ENCODE assay signal across 8 cellular contexts in genomic region chr5:172835246-172836030, GRCh38. TPM values are rescaled to one million over a fixed set of nuclear protein-coding genes. Genes with fewer than 3 reads are reported as not detected.
DNase-seq lines count a peak whose midpoint lies in the region; ATAC-seq, FAIRE-seq and TF ChIP-seq lines count a peak whose summit lies in the region.

No MANE protein-coding gene starts in this region.

- H3K4me3 ChIP-seq in PC-3 (ENCODE audit: low read length) (peak overlapping the region; percentile 92), esophagus (ENCODE audit: low read depth in 1 of 2, low read length in 2 of 2) (peak overlapping the region; percentile 58 to 82), parathyroid adenoma (ENCODE audit: low read depth, low read length) (peak overlapping the region; percentile 64)

- DNase-seq in EH (ENCODE audit: low read depth) (peak; percentile 16), PC-3 (no peak), HCEC 1CT (no peak), HTR-8/SVneo (ENCODE audit: insufficient read length, low spot score) (no peak)

- H2AFZ ChIP-seq in PC-3 (ENCODE audit: low read length), result no peak overlapping the region
- H2AFZ ChIP-seq in parathyroid adenoma, result peak overlapping the region; percentile 77

- WGBS in esophagus, 2 donors, result 68 to 73% methylated on average over 16 of the region's 16 CpGs

- H3K27ac ChIP-seq in PC-3 (ENCODE audit: low read length) (peak overlapping the region; percentile 61), esophagus (ENCODE audit: low read depth in 2 of 2, low read length in 1 of 2) (peak overlapping the region; percentile 80 to 81), parathyroid adenoma (peak overlapping the region; percentile 47)

- H3K36me3 ChIP-seq in PC-3 (ENCODE audit: low read depth, low read length) (no peaks in the 10 kb centered on the region), esophagus (ENCODE audit: control insufficient read depth in 2 of 2, insufficient read depth in 2 of 2, low read length in 1 of 2) (peaks cover 0 to 5% of the 10 kb centered on the region in 2 donors), parathyroid adenoma (ENCODE audit: control insufficient read depth, insufficient read depth, low read length) (no peaks in the 10 kb centered on the region)

- H3K27me3 ChIP-seq in PC-3 (ENCODE audit: low read length) (no peaks in the 10 kb centered on the region), esophagus (ENCODE audit: control insufficient read depth in 1 of 2, insufficient read depth in 2 of 2, low read length in 2 of 2) (no peaks in the 10 kb centered on the region), parathyroid adenoma (ENCODE audit: control insufficient read depth, insufficient read depth, low read length) (no peaks in the 10 kb centered on the region)

- ATAC-seq in PC-3 (no peak), GM18907 (IDR thresholded peaks at IDR 0.05; ENCODE audit: unreplicated experiment) (no peak), GM21526 (IDR thresholded peaks at IDR 0.05; ENCODE audit: low FRiP score, unreplicated experiment) (no peak)

- POLR2A ChIA-PET in PC-3 (lab: Charles Lee; ENCODE audit: unreplicated experiment), result interaction anchor here (0.8 kb wide), 1 partner anchor 63 kb away, joined by 3 read pairs; no protein-coding TSS in a partner anchor

- H4K20me1 ChIP-seq in PC-3 (ENCODE audit: low read length), result no peaks in the 10 kb centered on the region

- H3F3A ChIP-seq in PC-3 (ENCODE audit: low read length, unreplicated experiment), result no peaks in the 10 kb centered on the region

- H3K4me1 ChIP-seq in PC-3 (ENCODE audit: insufficient read depth, low read length) (peaks cover 23% of the 10 kb centered on the region), esophagus (ENCODE audit: control insufficient read depth in 2 of 2, insufficient read depth in 2 of 2, low read length in 1 of 2) (peaks cover 3 to 12% of the 10 kb centered on the region in 2 donors), parathyroid adenoma (peaks cover 11% of the 10 kb centered on the region)

- intact Hi-C loops in PC-3 (cut with micrococcal nuclease), result loop anchor here (1.0 kb wide), 1 partner anchor 63 kb away; no protein-coding TSS in a partner anchor

- no peak for FAIRE-seq in HTR-8/SVneo (lab: Jason Lieb, UNC)

- no peaks in the 10 kb centered on the region for H3K9me2 ChIP-seq in PC-3 (replicated peaks; ENCODE audit: low read length)

- no peaks in the 10 kb centered on the region for H3K9me3 ChIP-seq in PC-3 (ENCODE audit: low read length)
- no peaks in the 10 kb centered on the region for H3K9me3 ChIP-seq in esophagus (ENCODE audit: control insufficient read depth in 2 of 2, insufficient read depth in 1 of 2, low read depth in 1 of 2, low read length in 1 of 2)
- no peaks in the 10 kb centered on the region for H3K9me3 ChIP-seq in parathyroid adenoma (ENCODE audit: control insufficient read depth, low read length)

- H3K9ac ChIP-seq in PC-3 (ENCODE audit: low read length) (peak overlapping the region; percentile 94), parathyroid adenoma (no peak overlapping the region)

- BruUV-seq in PC-3 (replicated peaks; lab: Mats Ljungman, UMichigan), result TSS peak; percentile 33

- H3K4me2 ChIP-seq in PC-3 (ENCODE audit: low read length) (peak overlapping the region; percentile 81), parathyroid adenoma (ENCODE audit: low read length) (peak overlapping the region; percentile 97)

- TF ChIP-seq CTCF in PC-3 (conservative IDR thresholded peaks at IDR 0.05; ENCODE audit: low read depth, low read length) (no peak), parathyroid adenoma (IDR thresholded peaks at IDR 0.05) (no peak)

- CTCF ChIA-PET in PC-3 (lab: Charles Lee), result interaction anchor here (0.5 to 0.7 kb wide), 2 partner anchors 71 to 94 kb away, joined by 3 read pairs; no protein-coding TSS in a partner anchor

- H3K79me2 ChIP-seq in PC-3 (ENCODE audit: low read length), result peaks cover 60% of the 10 kb centered on the region
- H3K79me2 ChIP-seq in parathyroid adenoma, result no peaks in the 10 kb centered on the region

RNA-seq across cellular contexts. Expression of gene ERGIC1, which starts 1.4 kb away (rescaled TPM):
- 124 and 148 TPM in 2 replicates for total RNA-seq in PC-3 (2014; rRNA removed)
- 10 to 100 TPM; 45.2 to 47.1 TPM for polyA plus RNA-seq in esophagus
